Comparison of ENCODE assay signal across 20 cellular contexts in genomic region chr5:160317447-160317846, GRCh38. TPM values are rescaled to one million over a fixed set of nuclear protein-coding genes. Genes with fewer than 3 reads are reported as not detected.
"Had no signal": no experiment of that assay in that cellular context is flagged by ENCODE, and none has a peak within 500 bp of the region (broad histone marks: within the 10 kb centered on the region; RNA-seq: fewer than 3 reads in every experiment).

No MANE protein-coding gene starts in this region.

- H3K4me3 ChIP-seq: cardiac muscle cell, dorsolateral prefrontal cortex, thoracic aorta had no signal

- H3K27me3 ChIP-seq: cardiac muscle cell had no signal

- H3K36me3 Mint-ChIP-seq: activated naive CD8-positive, alpha-beta T cell treated with anti-CD3 and anti-CD28 coated beads, Interleukin-2, amount 10 ng/mL, durations not matched to agents 7 days and 5 days had no signal

- ATAC-seq: activated CD8-positive, alpha-beta T cell treated with anti-CD3 and anti-CD28 coated beads, Interleukin-2, amount 10 ng/mL, durations not matched to agents 7 days and 5 days; foreskin keratinocyte; left colon; sciatic nerve; stimulated activated memory B cell treated with anti-CD40 and anti-IgM and Interleukin-4, amounts not matched to agents 10 μg/mL and 1 μg/mL and 100 μg/mL, for 72 hours had no signal

- H3K4me3 Mint-ChIP-seq: activated CD4-positive, alpha-beta T cell treated with anti-CD3 and anti-CD28 coated beads, Interleukin-2, amount 10 ng/mL, durations not matched to agents 24 days and 14 days; activated CD8-positive, alpha-beta T cell treated with anti-CD3 and anti-CD28 coated beads, Interleukin-2, amount 10 ng/mL, durations not matched to agents 7 days and 5 days; activated naive CD8-positive, alpha-beta T cell treated with anti-CD3 and anti-CD28 coated beads, Interleukin-2, amount 10 ng/mL, durations not matched to agents 7 days and 5 days; activated T-cell treated with anti-CD3 and anti-CD28 coated beads, Interleukin-2, amount 50 U/mL, for 24 hours; stimulated activated memory B cell treated with anti-CD40 and anti-IgM and Interleukin-4, amounts not matched to agents 10 μg/mL and 1 μg/mL and 100 μg/mL, for 72 hours; T-helper 1 cell treated with Interleukin-12 subunit alpha and Interleukin-12 subunit beta and Interleukin-4 antibody, amounts not matched to agents 30 μg/mL and 1 μg/mL, for 36 hours had no signal

- H3K27ac ChIP-seq: cardiac muscle cell, foreskin keratinocyte, thoracic aorta had no signal

- H3K9me3 Mint-ChIP-seq: activated CD4-positive, alpha-beta T cell treated with anti-CD3 and anti-CD28 coated beads, Interleukin-2, amount 10 ng/mL, durations not matched to agents 24 days and 14 days; activated naive CD8-positive, alpha-beta T cell treated with anti-CD3 and anti-CD28 coated beads, Interleukin-2, amount 10 ng/mL, durations not matched to agents 7 days and 5 days; activated T-cell treated with anti-CD3 and anti-CD28 coated beads, Interleukin-2, amount 50 U/mL, for 24 hours; activated T-helper 2 cell treated with anti-CD3 and anti-CD28 coated beads, Interferon-gamma antibody, Interleukin-2, Interleukin-4, amounts not matched to agents 10 μg/mL and 5 μg/mL and 100 μg/mL, durations not matched to agents 14 hours and 24 hours and 36 hours; stimulated activated memory B cell treated with anti-CD40 and anti-IgM and Interleukin-4, amounts not matched to agents 10 μg/mL and 1 μg/mL and 100 μg/mL, for 72 hours; T-helper 1 cell treated with Interleukin-12 subunit alpha and Interleukin-12 subunit beta and Interleukin-4 antibody, amounts not matched to agents 30 μg/mL and 1 μg/mL, for 36 hours had no signal

- DNase-seq: activated CD4-positive, alpha-beta T cell treated with anti-CD3 and anti-CD28 coated beads, Interleukin-2, amount 10 ng/mL, durations not matched to agents 24 days and 14 days; activated CD8-positive, alpha-beta T cell treated with anti-CD3 and anti-CD28 coated beads, Interleukin-2, amount 10 ng/mL, durations not matched to agents 7 days and 5 days; activated naive CD4-positive, alpha-beta T cell treated with Interleukin-2 at 50 U/mL for 16 hours; activated naive CD8-positive, alpha-beta T cell treated with anti-CD3 and anti-CD28 coated beads, Interleukin-2, amount 10 ng/mL, durations not matched to agents 7 days and 5 days; activated T-cell treated with anti-CD3 and anti-CD28 coated beads, Interleukin-2, amount 50 U/mL, for 24 hours; amygdala; dorsolateral prefrontal cortex; foreskin keratinocyte; hippocampal formation; left colon; mammary epithelial cell; midbrain; stimulated activated CD4-positive, alpha-beta T cell treated with anti-CD3 and anti-CD28 coated beads, Interleukin-4, amount 100 ng/mL, for 4 hours had no signal

- H3K36me3 ChIP-seq: cardiac muscle cell, thoracic aorta had no signal

- H3K9me3 ChIP-seq: thoracic aorta had no signal

- H3K27ac Mint-ChIP-seq: activated CD4-positive, alpha-beta T cell treated with anti-CD3 and anti-CD28 coated beads, Interleukin-2, amount 10 ng/mL, durations not matched to agents 24 days and 14 days; activated CD8-positive, alpha-beta T cell treated with anti-CD3 and anti-CD28 coated beads, Interleukin-2, amount 10 ng/mL, durations not matched to agents 7 days and 5 days; activated naive CD8-positive, alpha-beta T cell treated with anti-CD3 and anti-CD28 coated beads, Interleukin-2, amount 10 ng/mL, durations not matched to agents 7 days and 5 days; activated T-cell treated with anti-CD3 and anti-CD28 coated beads, Interleukin-2, amount 50 U/mL, for 24 hours; activated T-helper 2 cell treated with anti-CD3 and anti-CD28 coated beads, Interferon-gamma antibody, Interleukin-2, Interleukin-4, amounts not matched to agents 10 μg/mL and 5 μg/mL and 100 μg/mL, durations not matched to agents 14 hours and 24 hours and 36 hours; stimulated activated memory B cell treated with anti-CD40 and anti-IgM and Interleukin-4, amounts not matched to agents 10 μg/mL and 1 μg/mL and 100 μg/mL, for 72 hours; T-helper 1 cell treated with Interleukin-12 subunit alpha and Interleukin-12 subunit beta and Interleukin-4 antibody, amounts not matched to agents 30 μg/mL and 1 μg/mL, for 36 hours had no signal

RNA-seq across cellular contexts. Expression of gene CCNJL, which starts 5.1 kb away (rescaled TPM):
- total RNA-seq: activated CD4-positive, alpha-beta T cell treated with anti-CD3 and anti-CD28 coated beads, Interleukin-2, amount 10 ng/mL, durations not matched to agents 24 days and 14 days; activated T-helper 2 cell treated with anti-CD3 and anti-CD28 coated beads, Interferon-gamma antibody, Interleukin-2, Interleukin-4, amounts not matched to agents 10 μg/mL and 5 μg/mL and 100 μg/mL, durations not matched to agents 14 hours and 24 hours and 36 hours; fibroblast of lung had no signal

RNA-seq across cellular contexts. Expression of gene C1QTNF2, which starts 53.0 kb away (rescaled TPM):
- total RNA-seq: activated CD4-positive, alpha-beta T cell treated with anti-CD3 and anti-CD28 coated beads, Interleukin-2, amount 10 ng/mL, durations not matched to agents 24 days and 14 days; activated CD8-positive, alpha-beta T cell treated with anti-CD3 and anti-CD28 coated beads, Interleukin-2, amount 10 ng/mL, durations not matched to agents 7 days and 5 days; activated naive CD8-positive, alpha-beta T cell treated with anti-CD3 and anti-CD28 coated beads, Interleukin-2, amount 10 ng/mL, durations not matched to agents 7 days and 5 days; activated T-helper 2 cell treated with anti-CD3 and anti-CD28 coated beads, Interferon-gamma antibody, Interleukin-2, Interleukin-4, amounts not matched to agents 10 μg/mL and 5 μg/mL and 100 μg/mL, durations not matched to agents 14 hours and 24 hours and 36 hours; cardiac muscle cell had no signal
